In the genomic region with DNA sequence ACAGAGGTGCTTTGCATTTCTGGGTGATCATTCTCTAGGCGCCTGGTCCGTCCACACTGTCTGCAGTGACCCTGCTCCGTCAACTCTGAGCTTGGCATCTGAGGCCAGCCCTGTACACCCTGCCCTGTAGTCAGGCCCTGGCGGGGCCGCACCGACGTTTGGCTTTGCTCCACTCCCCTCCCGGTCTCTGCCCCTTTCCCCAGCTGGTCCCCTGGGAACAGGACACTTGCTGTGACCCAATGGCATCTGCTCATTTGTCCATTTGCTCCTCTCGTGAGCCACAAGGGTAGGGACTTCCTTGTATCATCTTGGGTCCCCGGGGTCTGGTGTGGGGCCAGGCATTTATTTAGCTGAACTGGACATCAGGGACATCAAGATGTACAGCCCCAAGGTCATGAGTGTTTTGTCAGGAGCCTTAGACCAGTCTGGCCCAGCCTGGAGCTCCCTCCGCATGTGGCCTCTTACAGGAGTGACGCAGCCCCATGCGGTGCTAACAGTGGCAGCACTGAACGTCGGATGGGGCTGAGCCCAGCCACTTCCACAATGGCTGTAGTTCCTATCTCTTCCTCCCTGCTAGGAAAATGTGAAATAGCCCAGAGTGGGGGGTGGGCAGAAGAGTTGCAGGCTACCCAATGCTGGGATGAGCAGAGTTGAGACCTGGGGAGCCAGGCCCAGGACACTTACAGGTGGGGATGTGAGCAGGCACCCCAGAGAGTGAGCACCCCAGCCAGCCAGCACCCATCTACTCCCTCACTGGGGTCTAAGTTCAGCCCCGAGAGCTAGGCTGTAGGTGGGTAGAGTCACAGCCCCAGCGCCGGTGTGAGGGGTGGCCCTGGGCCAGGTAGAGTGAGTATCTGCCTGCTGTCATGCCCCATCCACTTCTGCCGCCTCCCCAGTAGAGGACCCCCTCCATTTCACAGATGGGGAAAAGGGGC, we compare ENCODE assay signal across 1 cellular context.
TF ChIP-seq lines count a peak whose summit lies in the region.

No MANE protein-coding gene starts in this region.

TF ChIP-seq in IMR-90, 13 proteins besides CTCF, POLR2A, EP300 and RAD21:
- TF ChIP-seq RFX5 (IDR thresholded peaks at IDR 0.05; ENCODE audit: low read depth, low read length): no peak
- no peak for TF ChIP-seq SMC3 (IDR thresholded peaks at IDR 0.05; ENCODE audit: low read depth, low read length)
- TF ChIP-seq CEBPB (IDR thresholded peaks at IDR 0.05; ENCODE audit: low read depth, low read length): no peak
- TF ChIP-seq RCOR1 (IDR thresholded peaks at IDR 0.05; ENCODE audit: insufficient replicate concordance, low read length): no peak
- TF ChIP-seq FOS (IDR thresholded peaks at IDR 0.05; ENCODE audit: low read depth, low read length): no peak
- TF ChIP-seq, protein P1, sequence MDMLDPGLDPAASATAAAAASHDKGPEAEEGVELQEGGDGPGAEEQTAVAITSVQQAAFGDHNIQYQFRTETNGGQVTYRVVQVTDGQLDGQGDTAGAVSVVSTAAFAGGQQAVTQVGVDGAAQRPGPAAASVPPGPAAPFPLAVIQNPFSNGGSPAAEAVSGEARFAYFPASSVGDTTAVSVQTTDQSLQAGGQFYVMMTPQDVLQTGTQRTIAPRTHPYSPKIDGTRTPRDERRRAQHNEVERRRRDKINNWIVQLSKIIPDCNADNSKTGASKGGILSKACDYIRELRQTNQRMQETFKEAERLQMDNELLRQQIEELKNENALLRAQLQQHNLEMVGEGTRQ (IDR thresholded peaks at IDR 0.05; ENCODE audit: low read depth, low read length): no peak
- TF ChIP-seq BHLHE40 (IDR thresholded peaks at IDR 0.05; ENCODE audit: low read depth, low read length): no peak
- no peak for TF ChIP-seq CHD1 (IDR thresholded peaks at IDR 0.05; ENCODE audit: low read depth, low read length)
- TF ChIP-seq MAFK (IDR thresholded peaks at IDR 0.05; ENCODE audit: low read depth, low read length): no peak
- TF ChIP-seq, protein P2, sequence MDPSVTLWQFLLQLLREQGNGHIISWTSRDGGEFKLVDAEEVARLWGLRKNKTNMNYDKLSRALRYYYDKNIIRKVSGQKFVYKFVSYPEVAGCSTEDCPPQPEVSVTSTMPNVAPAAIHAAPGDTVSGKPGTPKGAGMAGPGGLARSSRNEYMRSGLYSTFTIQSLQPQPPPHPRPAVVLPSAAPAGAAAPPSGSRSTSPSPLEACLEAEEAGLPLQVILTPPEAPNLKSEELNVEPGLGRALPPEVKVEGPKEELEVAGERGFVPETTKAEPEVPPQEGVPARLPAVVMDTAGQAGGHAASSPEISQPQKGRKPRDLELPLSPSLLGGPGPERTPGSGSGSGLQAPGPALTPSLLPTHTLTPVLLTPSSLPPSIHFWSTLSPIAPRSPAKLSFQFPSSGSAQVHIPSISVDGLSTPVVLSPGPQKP (IDR thresholded peaks at IDR 0.05; ENCODE audit: borderline replicate concordance, low read depth, low read length): no peak
- no peak for TF ChIP-seq MXI1 (IDR thresholded peaks at IDR 0.05; ENCODE audit: borderline replicate concordance, low read depth, low read length)
- no peak for TF ChIP-seq MAZ (IDR thresholded peaks at IDR 0.05; ENCODE audit: borderline replicate concordance, low read depth, low read length)
- no peak for TF ChIP-seq NFE2L2 (IDR thresholded peaks at IDR 0.05; ENCODE audit: low read depth, low read length)
TF ChIP-seq in IMR-90: peak in this region for 0.
